In genomic region chr11:71402878-71403277, GRCh38 we compare ENCODE assay signal across 22 cellular contexts.
"Had no signal": no experiment of that assay in that cellular context is flagged by ENCODE, and none has a peak within 500 bp of the region (broad histone marks: within the 10 kb centered on the region; RNA-seq: fewer than 3 reads in every experiment).

No MANE protein-coding gene starts in this region.

- ATAC-seq: esophagus mucosa; heart left ventricle; left lobe of liver; naive thymus-derived CD4-positive, alpha-beta T cell had no signal

- H3K36me3 ChIP-seq: heart left ventricle, neutrophil, sigmoid colon, stomach, thoracic aorta, transverse colon had no signal

- H3K4me3 Mint-ChIP-seq: naive thymus-derived CD4-positive, alpha-beta T cell; nephron progenitor cell had no signal

- DNase-seq: cortex of kidney; dorsolateral prefrontal cortex; effector memory CD4-positive, alpha-beta T cell; heart left ventricle; hippocampal formation; mammary epithelial cell; naive thymus-derived CD4-positive, alpha-beta T cell; nephron progenitor cell; sigmoid colon; stimulated activated CD4-positive, alpha-beta T cell treated with anti-CD3 and anti-CD28 coated beads, Interleukin-2, amount 100 ng/mL, for 24 hours; stimulated activated CD4-positive, alpha-beta T cell treated with anti-CD3 and anti-CD28 coated beads, Interleukin-4, amount 100 ng/mL, for 4 hours; stimulated activated naive CD4-positive, alpha-beta T cell; stomach; substantia nigra; transverse colon had no signal

- H3K9me3 ChIP-seq: heart left ventricle, neutrophil, sigmoid colon, stomach, thoracic aorta, transverse colon had no signal

- H3K27ac ChIP-seq: dorsolateral prefrontal cortex, heart left ventricle, neutrophil, sigmoid colon, skin epidermis, stomach, thoracic aorta, transverse colon had no signal

- FAIRE-seq: endometrium, frontal cortex had no signal

- H3K27me3 ChIP-seq: dorsolateral prefrontal cortex, neutrophil, sigmoid colon, transverse colon had no signal

- H3K4me1 Mint-ChIP-seq: naive thymus-derived CD4-positive, alpha-beta T cell; nephron progenitor cell had no signal

- H3K4me1 ChIP-seq: heart left ventricle, sigmoid colon, stomach, transverse colon had no signal

- H3K27ac Mint-ChIP-seq: naive thymus-derived CD4-positive, alpha-beta T cell; nephron progenitor cell had no signal

- H3K4me3 ChIP-seq: dorsolateral prefrontal cortex, heart left ventricle, sigmoid colon, skin epidermis, stomach, thoracic aorta, transverse colon had no signal
